ENCODE assay signal across 1 cellular context in the genomic region with DNA sequence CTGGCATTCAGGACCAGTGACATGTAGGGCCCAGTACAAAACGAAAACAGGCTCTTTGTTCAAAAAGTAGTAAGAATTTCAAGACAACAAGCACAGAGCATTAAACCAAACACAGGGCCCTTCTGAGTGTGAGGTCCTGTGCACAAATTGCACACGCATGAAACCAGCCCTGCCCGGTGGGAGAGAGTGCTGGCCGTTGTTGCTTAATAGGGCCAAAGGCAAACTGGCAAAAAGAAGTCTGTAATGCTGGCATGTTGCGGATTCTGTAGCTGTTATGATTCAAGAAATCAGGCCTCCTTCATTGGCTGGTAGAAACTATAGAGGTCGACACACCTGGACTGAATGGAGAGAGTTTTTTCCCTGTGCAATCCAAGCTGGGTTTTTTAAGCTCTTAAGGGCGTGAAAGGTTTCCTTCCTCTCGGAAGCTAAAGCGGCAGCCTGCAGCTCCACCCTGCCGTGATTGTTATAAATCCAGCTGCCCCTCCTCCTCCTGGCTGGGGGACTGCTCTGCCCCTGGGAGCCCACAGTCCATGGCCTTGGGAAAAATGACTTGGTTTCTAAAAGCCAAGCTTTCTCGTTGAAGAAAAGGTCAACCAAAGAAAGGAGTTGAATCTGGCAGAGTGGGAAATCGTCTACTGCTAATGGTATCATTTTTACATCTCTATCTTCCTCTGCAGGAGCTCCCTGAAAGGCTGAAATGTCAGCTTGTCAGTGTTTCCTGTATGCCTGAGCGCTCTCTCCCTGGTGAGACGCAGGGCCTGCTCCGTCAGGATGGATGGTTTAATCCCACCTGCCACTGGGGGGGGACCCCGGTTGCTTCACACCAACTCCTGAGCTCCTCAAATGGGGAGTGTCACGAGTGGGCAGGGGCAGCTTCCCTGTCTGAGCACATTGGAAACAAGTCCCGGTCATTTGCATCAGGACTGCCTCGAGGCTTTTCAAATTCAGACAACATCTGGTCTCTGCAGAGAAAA.
TF ChIP-seq lines count a peak whose summit lies in the region.

No MANE protein-coding gene starts in this region.

TF ChIP-seq in GM23338, 12 proteins besides CTCF, POLR2A, EP300 and RAD21 (continued from another document):
- TF ChIP-seq ZNF462 (CRISPR knock-in tag; IDR thresholded peaks at IDR 0.05) (no peak), EZH2phosphoT487 (IDR thresholded peaks at IDR 0.05; ENCODE audit: unreplicated experiment) (no peak), POLR2AphosphoS5 (IDR thresholded peaks at IDR 0.05; ENCODE audit: low read depth) (no peak), REST (IDR thresholded peaks at IDR 0.05; ENCODE audit: unreplicated experiment) (no peak), ETS1 (IDR thresholded peaks at IDR 0.05) (no peak), EZH2 (IDR thresholded peaks at IDR 0.05; ENCODE audit: low read depth, unreplicated experiment) (no peak), JUNB (IDR thresholded peaks at IDR 0.05; ENCODE audit: unreplicated experiment) (no peak)
